11 cellular contexts compared by ENCODE assay signal in genomic region chr1:8133190-8133589, GRCh38.
DNase-seq lines count a peak whose midpoint lies in the region; ATAC-seq, FAIRE-seq and TF ChIP-seq lines count a peak whose summit lies in the region.
"Had no signal": no experiment of that assay in that cellular context is flagged by ENCODE, and none has a peak within 500 bp of the region (broad histone marks: within the 10 kb centered on the region; RNA-seq: fewer than 3 reads in every experiment).

No MANE protein-coding gene starts in this region.

- peak overlapping the region; percentile 17; the same call in 1 of the 2 replicates for H3K9ac ChIP-seq in SK-N-SH
- H3K9ac ChIP-seq in skeletal muscle satellite cell (ENCODE audit: low read depth, low read length) = peak overlapping the region; percentile 76
- H3K9ac ChIP-seq: BLaER1 treated with 17β-estradiol and CSF1 and Interleukin-3, amounts not matched to agents 10 nM and 100 nM had no signal

- H3K4me3 ChIP-seq in SK-N-SH (ENCODE audit: low read depth in 2 of 2, low read length in 1 of 2) (no peak overlapping the region), right atrium auricular region (no peak overlapping the region), skeletal muscle satellite cell (ENCODE audit: low read length) (peak overlapping the region; percentile 39), pancreas (no peak overlapping the region)
- H3K4me3 ChIP-seq: BLaER1 treated with 17β-estradiol and CSF1 and Interleukin-3, amounts not matched to agents 10 nM and 100 nM had no signal

- FAIRE-seq in pancreas (lab: Jason Lieb, UNC) = no peak

- H3K4me2 ChIP-seq in SK-N-SH (peak overlapping the region; percentile 48; the same call in 1 of the 2 replicates), skeletal muscle satellite cell (ENCODE audit: low read length) (peak overlapping the region; percentile 64)

- H2AFZ ChIP-seq in SK-N-SH (ENCODE audit: low read depth) = no peak overlapping the region

- DNase-seq in ELR (ENCODE audit: low read depth) = peak; percentile 32
- DNase-seq in SK-N-SH = no peak
- no peak for DNase-seq in right atrium auricular region (ENCODE audit: low spot score)
- DNase-seq in activated T-cell treated with anti-CD3 and anti-CD28 coated beads, Interleukin-2, amount 50 U/mL, for 48 hours = no peak
- no peak for DNase-seq in pancreas
- no peak for DNase-seq in left colon
- no peak for DNase-seq in NCI-H2196 treated with DMSO at 0.1 percent for 48 hours (lab: John Stamatoyannopoulos, UW; ENCODE audit: unreplicated experiment)
- DNase-seq: activated CD8-positive, alpha-beta memory T cell treated with anti-CD3 and anti-CD28 coated beads, Interleukin-2, amount 50 U/mL, for 48 hours; stimulated activated CD4-positive, alpha-beta T cell treated with anti-CD3 and anti-CD28 coated beads, Interleukin-1b, Interleukin-23, amount 100 ng/mL, for 48 hours had no signal

- no peaks in the 10 kb centered on the region for H3K9me3 ChIP-seq in SK-N-SH
- no peaks in the 10 kb centered on the region for H3K9me3 ChIP-seq in right atrium auricular region
- H3K9me3 ChIP-seq in skeletal muscle satellite cell (replicated peaks; ENCODE audit: low read length) = no peaks in the 10 kb centered on the region
- no peaks in the 10 kb centered on the region for H3K9me3 ChIP-seq in pancreas
- H3K9me3 ChIP-seq: BLaER1 treated with 17β-estradiol and CSF1 and Interleukin-3, amounts not matched to agents 10 nM and 100 nM had no signal

- no peaks in the 10 kb centered on the region for H3K79me2 ChIP-seq in SK-N-SH (ENCODE audit: insufficient read depth)

- WGBS in SK-N-SH (ENCODE audit: low lambda C conversion rate) = 50% methylated on average over 5 of the region's 5 CpGs
- 52 to 77% methylated on average over 5 of the region's 5 CpGs for WGBS in pancreas, 2 donors

- POLR2A ChIA-PET in SK-N-SH (lab: Yijun Ruan, JAX) = no interaction called here

- ATAC-seq in pancreas = no peak
- ATAC-seq in left colon = no peak

- H3K4me1 ChIP-seq in SK-N-SH (ENCODE audit: control insufficient read depth in 1 of 2, insufficient read depth in 2 of 2, low read depth in 1 of 2, low read length in 1 of 2) = peaks cover 0 to 7% of the 10 kb centered on the region in 2 experiments; a peak in 2 of 4 replicates
- peaks cover 0 to 33% of the 10 kb centered on the region in 2 donors for H3K4me1 ChIP-seq in right atrium auricular region
- peaks cover 56% of the 10 kb centered on the region for H3K4me1 ChIP-seq in skeletal muscle satellite cell (ENCODE audit: control insufficient read depth, insufficient read depth, low read length)
- peaks cover 0 to 13% (median 10%) of the 10 kb centered on the region in 3 donors for H3K4me1 ChIP-seq in pancreas

- intact Hi-C loops in pancreas (cut with DNase I) = no loop called here
- intact Hi-C loops in left colon (cut with DNase I, micrococcal nuclease) = no loop called here

- peaks cover 35% of the 10 kb centered on the region for H3F3A ChIP-seq in SK-N-SH (replicated peaks; ENCODE audit: insufficient read depth)

- no peak for TF ChIP-seq EP300 in SK-N-SH (IDR thresholded peaks at IDR 0.05; ENCODE audit: borderline replicate concordance in 1 of 2, low read depth in 1 of 2, low read length in 1 of 2)

- no peaks in the 10 kb centered on the region for H3K9me2 ChIP-seq in SK-N-SH

- CTCF ChIA-PET in SK-N-SH (lab: Yijun Ruan, JAX) = interaction anchor here (1.2 kb wide), 1 partner anchor 16 kb away, joined by 3 read pairs; no protein-coding TSS in a partner anchor

- H3K27me3 ChIP-seq in SK-N-SH (ENCODE audit: insufficient read depth) (no peaks in the 10 kb centered on the region), right atrium auricular region (no peaks in the 10 kb centered on the region), skeletal muscle satellite cell (ENCODE audit: control insufficient read depth, insufficient read depth, low read length) (no peaks in the 10 kb centered on the region), pancreas (no peaks in the 10 kb centered on the region)

- H4K20me1 ChIP-seq in SK-N-SH (ENCODE audit: insufficient read depth) = no peaks in the 10 kb centered on the region
- H4K20me1 ChIP-seq: BLaER1 treated with 17β-estradiol and CSF1 and Interleukin-3, amounts not matched to agents 10 nM and 100 nM had no signal

- H3K27ac ChIP-seq in SK-N-SH (ENCODE audit: low read depth in 2 of 2, low read length in 1 of 2) = peak overlapping the region in 1 of 2 experiments; percentile 83; a peak in 2 of 4 replicates
- peak overlapping the region; percentile 49 to 75 for H3K27ac ChIP-seq in right atrium auricular region
- H3K27ac ChIP-seq in pancreas = no peak overlapping the region
- H3K27ac ChIP-seq: BLaER1 treated with 17β-estradiol and CSF1 and Interleukin-3, amounts not matched to agents 10 nM and 100 nM had no signal

- TF ChIP-seq RAD21 in SK-N-SH (IDR thresholded peaks at IDR 0.05; ENCODE audit: low read length) = no peak

- H3K36me3 ChIP-seq in SK-N-SH (replicated peaks in 1 of 2; ENCODE audit: control insufficient read depth in 1 of 2, insufficient read depth in 2 of 2, low read length in 1 of 2) = no peaks in the 10 kb centered on the region
- no peaks in the 10 kb centered on the region for H3K36me3 ChIP-seq in right atrium auricular region
- no peaks in the 10 kb centered on the region for H3K36me3 ChIP-seq in skeletal muscle satellite cell (ENCODE audit: insufficient read depth, low read length)
- H3K36me3 ChIP-seq in pancreas = no peaks in the 10 kb centered on the region
- H3K36me3 ChIP-seq: BLaER1 treated with 17β-estradiol and CSF1 and Interleukin-3, amounts not matched to agents 10 nM and 100 nM had no signal

- TF ChIP-seq CTCF in SK-N-SH (IDR thresholded peaks at IDR 0.05) (no peak), right atrium auricular region (IDR thresholded peaks at IDR 0.05) (no peak), pancreas (IDR thresholded peaks at IDR 0.05) (no peak)

TF ChIP-seq in SK-N-SH, 30 proteins besides CTCF, POLR2A, EP300 and RAD21:
- TF ChIP-seq JUND (IDR thresholded peaks at IDR 0.05) (no peak), RXRA (IDR thresholded peaks at IDR 0.05; ENCODE audit: borderline replicate concordance, low read depth) (no peak), FOXM1 (IDR thresholded peaks at IDR 0.05; ENCODE audit: low read depth) (no peak), TCF12 (IDR thresholded peaks at IDR 0.05) (no peak), EZH2phosphoT487 (IDR thresholded peaks at IDR 0.05; ENCODE audit: borderline replicate concordance, low read depth) (no peak), SIN3A (IDR thresholded peaks at IDR 0.05; ENCODE audit: borderline replicate concordance, low read depth, low read length) (no peak), TAF1 (IDR thresholded peaks at IDR 0.05; ENCODE audit: borderline replicate concordance, low read depth, low read length) (no peak), GATA2 (CRISPR knock-in tag; IDR thresholded peaks at IDR 0.05) (no peak), GABPA (IDR thresholded peaks at IDR 0.05; ENCODE audit: low read depth) (no peak)

Comparison
In these comparisons a context has a peak if more than half of its experiments do, and no peak if none do; other contexts are left out.
1. H3K27ac ChIP-seq: peak in right atrium auricular region (2 of 2); none in pancreas (0 of 4).